ENCODE assay signal across 8 cellular contexts in genomic region chr17:1573932-1574696, GRCh38. TPM values are rescaled to one million over a fixed set of nuclear protein-coding genes. Genes with fewer than 3 reads are reported as not detected.
DNase-seq lines count a peak whose midpoint lies in the region; ATAC-seq, FAIRE-seq and TF ChIP-seq lines count a peak whose summit lies in the region.

No MANE protein-coding gene starts in this region.

- FAIRE-seq in A549 (lab: Jason Lieb, UNC) (no peak), GM18507 (lab: Jason Lieb, UNC) (peak; percentile 41)

- peak; percentile 95 to 100 for TF ChIP-seq RAD21 in A549 (conservative IDR thresholded peaks at IDR 0.05 in 1 of 2, IDR thresholded peaks at IDR 0.05 in 1 of 2)

- peak overlapping the region; percentile 43; the same call in 2 of the 3 replicates for H3K4me2 ChIP-seq in A549

- no peak for TF ChIP-seq EP300 in A549 (IDR thresholded peaks at IDR 0.05)

- ATAC-seq in A549, result peak; percentile 73 to 87
- ATAC-seq in GM18873 (IDR thresholded peaks at IDR 0.05; ENCODE audit: low FRiP score, unreplicated experiment), result no peak

- no peak for TF ChIP-seq POLR2A in A549 (IDR thresholded peaks at IDR 0.05; ENCODE audit: low read length)

- no peak overlapping the region for H3K4me3 ChIP-seq in A549

- peaks cover 17% of the 10 kb centered on the region for H3K4me1 ChIP-seq in A549

- CTCF ChIA-PET in A549 (lab: Yijun Ruan, JAX), result interaction anchor here (0.5 to 21.0 kb wide), 70 partner anchors 8 to 670 kb away, joined by 3 to 497 read pairs (median 4); partner anchors contain the start of genes INPP5K, PITPNA, RILP and SCARF1

- POLR2A ChIA-PET in A549 (lab: Yijun Ruan, JAX), result interaction anchor here (0.7 to 1.9 kb wide), 11 partner anchors 12 to 310 kb away, joined by 3 to 49 read pairs (median 6); partner anchors contain the start of genes INPP5K, PITPNA, RILP and SLC43A2

- no peaks in the 10 kb centered on the region for H3K9me3 ChIP-seq in A549

- TF ChIP-seq CTCF in A549 (IDR thresholded peaks at IDR 0.05), result peak; percentile 98

- H3K27ac ChIP-seq in A549, result peak overlapping the region in 1 of 2 experiments; percentile 65; a peak in 3 of 6 replicates

- DNase-seq in A549 (ENCODE audit: low read depth in 1 of 2, low spot score in 1 of 2) (peak; percentile 82 to 92), GM18507 (ENCODE audit: extremely low spot score, insufficient read length, low read depth) (peak; percentile 81), NCI-H2227 treated with DMSO at 0.1 percent for 48 hours (lab: John Stamatoyannopoulos, UW) (peak; percentile 4), dermis microvascular lymphatic vessel endothelial cell (ENCODE audit: low read depth in 2 of 2) (peak; percentile 78 to 88), lung microvascular endothelial cell (ENCODE audit: low read depth in 2 of 2) (peak; percentile 83 to 93)
- DNase-seq in activated CD4-positive, alpha-beta T cell treated with anti-CD3 and anti-CD28 coated beads, Interleukin-2, amount 50 U/mL, for 4 hours, result peak; percentile 34 to 36
- DNase-seq in stimulated activated CD8-positive, alpha-beta memory T cell treated with anti-CD3 and anti-CD28 coated beads, Interleukin-15, amount 100 ng/mL, for 48 hours (ENCODE audit: low read depth in 2 of 2), result peak; percentile 56 to 61

- WGBS in A549 (ENCODE audit: missing lambda C conversion rate), result 21% methylated on average over 19 of the region's 19 CpGs

TF ChIP-seq in A549, 52 proteins besides CTCF, POLR2A, EP300 and RAD21 (continues in another document):
- TF ChIP-seq SREBF2 (IDR thresholded peaks at IDR 0.05) (no peak), MAZ (IDR thresholded peaks at IDR 0.05; ENCODE audit: borderline replicate concordance, low read depth, low read length) (0 out of 2 replicates have a peak, but pooled peaks have one; percentile 58), ZC3H11A (IDR thresholded peaks at IDR 0.05) (no peak), MAX (IDR thresholded peaks at IDR 0.05) (peak; percentile 39), NPAS2 (CRISPR knock-in tag; IDR thresholded peaks at IDR 0.05; ENCODE audit: borderline replicate concordance) (no peak), BCL3 (IDR thresholded peaks at IDR 0.05) (no peak), CHD2 (IDR thresholded peaks at IDR 0.05; ENCODE audit: low read length, partially characterized antibody) (no peak), RFX5 (IDR thresholded peaks at IDR 0.05) (no peak), ESRRA (IDR thresholded peaks at IDR 0.05; ENCODE audit: borderline replicate concordance, low read length) (no peak), ZNF302 (CRISPR knock-in tag; IDR thresholded peaks at IDR 0.05) (no peak), PBX3 (IDR thresholded peaks at IDR 0.05) (no peak), HOXA7 (CRISPR knock-in tag; IDR thresholded peaks at IDR 0.05) (no peak), KDM5A (IDR thresholded peaks at IDR 0.05) (no peak), ZFP36 (IDR thresholded peaks at IDR 0.05; ENCODE audit: borderline replicate concordance, partially characterized antibody) (no peak), KDM1A (IDR thresholded peaks at IDR 0.05; ENCODE audit: low read depth) (no peak), HMGXB4 (CRISPR knock-in tag; IDR thresholded peaks at IDR 0.05; ENCODE audit: borderline replicate concordance) (no peak), BHLHE40 (IDR thresholded peaks at IDR 0.05; ENCODE audit: low read depth, low read length) (no peak), EHMT2 (IDR thresholded peaks at IDR 0.05; ENCODE audit: low read depth) (no peak), JUN (IDR thresholded peaks at IDR 0.05) (peak in 1 of 2 experiments; percentile 46; a peak in 1 of 5 replicates), HES2 (IDR thresholded peaks at IDR 0.05) (no peak), USF2 (IDR thresholded peaks at IDR 0.05) (no peak), POLR2AphosphoS2 (conservative IDR thresholded peaks at IDR 0.05; ENCODE audit: low read length) (no peak), HOXB13 (CRISPR knock-in tag; IDR thresholded peaks at IDR 0.05; ENCODE audit: low read depth) (no peak), CBX8 (IDR thresholded peaks at IDR 0.05) (no peak), HOXB5 (CRISPR knock-in tag; IDR thresholded peaks at IDR 0.05) (no peak), SMC3 (IDR thresholded peaks at IDR 0.05) (peak; percentile 99), HDAC2 (IDR thresholded peaks at IDR 0.05) (no peak), GATA3 (IDR thresholded peaks at IDR 0.05; ENCODE audit: borderline replicate concordance) (no peak)

RNA-seq across cellular contexts. Expression of gene PITPNA, which starts 11.5 kb away (rescaled TPM):
- polyA plus RNA-seq in A549 (2011; rRNA removed) (69.5 and 80.5 TPM in 2 replicates), A549 (2017; fragmentation: RNase III; extraction: RNeasy Plus Mini Kit Qiagen cat#74134 plus additional on column Dnase treatment) (47.0 to 50.7 TPM (median 48.5 TPM) in 3 replicates)
- polyA plus RNA-seq in A549 (2012; cell fraction: cytosol; rRNA removed), result 44.5 and 52.9 TPM in 2 replicates
- polyA plus RNA-seq in A549 (2012; cell fraction: nucleus; rRNA removed), result 33.1 and 52.2 TPM in 2 replicates
- 27.9 and 29.6 TPM in 2 replicates for polyA minus RNA-seq in A549 (2011; rRNA and poly(A)+ RNA removed)
- total RNA-seq in dermis microvascular lymphatic vessel endothelial cell (15.3 and 21.4 TPM in 2 replicates), lung microvascular endothelial cell (14.6 and 17.1 TPM in 2 replicates)

RNA-seq across cellular contexts. Expression of gene SLC43A2, which starts 54.5 kb away (rescaled TPM):
- polyA plus RNA-seq in A549 (2011; rRNA removed) (6.0 and 7.0 TPM in 2 replicates), A549 (2017; fragmentation: RNase III; extraction: RNeasy Plus Mini Kit Qiagen cat#74134 plus additional on column Dnase treatment) (3.5 to 6.0 TPM (median 5.3 TPM) in 3 replicates)
- polyA plus RNA-seq in A549 (2012; cell fraction: cytosol; rRNA removed), result 7.6 and 11.8 TPM in 2 replicates
- 16.4 and 24.1 TPM in 2 replicates for polyA plus RNA-seq in A549 (2012; cell fraction: nucleus; rRNA removed)
- 15.3 and 15.9 TPM in 2 replicates for polyA minus RNA-seq in A549 (2011; rRNA and poly(A)+ RNA removed)
- total RNA-seq in dermis microvascular lymphatic vessel endothelial cell (19.4 and 36.0 TPM in 2 replicates), lung microvascular endothelial cell (10.9 and 28.2 TPM in 2 replicates)

RNA-seq across cellular contexts. Expression of gene INPP5K, which starts 57.7 kb away (rescaled TPM):
- polyA plus RNA-seq in A549 (2011; rRNA removed), result 30.8 and 41.8 TPM in 2 replicates
- 22.4 and 26.4 TPM in 2 replicates for polyA plus RNA-seq in A549 (2012; cell fraction: cytosol; rRNA removed)
- 41.4 and 43.0 TPM in 2 replicates for polyA plus RNA-seq in A549 (2012; cell fraction: nucleus; rRNA removed)
- polyA plus RNA-seq in A549 (2017; fragmentation: RNase III; extraction: RNeasy Plus Mini Kit Qiagen cat#74134 plus additional on column Dnase treatment), result 23.6 to 24.5 TPM (median 24.3 TPM) in 3 replicates
- polyA minus RNA-seq in A549 (2011; rRNA and poly(A)+ RNA removed), result 58.4 and 65.5 TPM in 2 replicates
- 49.6 and 72.1 TPM in 2 replicates for total RNA-seq in dermis microvascular lymphatic vessel endothelial cell
- 47.3 and 47.8 TPM in 2 replicates for total RNA-seq in lung microvascular endothelial cell

Comparison
In these comparisons a context has a peak if more than half of its experiments do, and no peak if none do; other contexts are left out.
1. DNase-seq: peak in every context shown above with its lines; median percentile 88 in lung microvascular endothelial cell; 87 in A549; 83 in dermis microvascular lymphatic vessel endothelial cell; 81 in GM18507; 58 in stimulated activated CD8-positive, alpha-beta memory T cell treated with anti-CD3 and anti-CD28 coated beads, Interleukin-15, amount 100 ng/mL, for 48 hours; 35 in activated CD4-positive, alpha-beta T cell treated with anti-CD3 and anti-CD28 coated beads, Interleukin-2, amount 50 U/mL, for 4 hours; 4 in NCI-H2227 treated with DMSO at 0.1 percent for 48 hours.